In the genomic region with DNA sequence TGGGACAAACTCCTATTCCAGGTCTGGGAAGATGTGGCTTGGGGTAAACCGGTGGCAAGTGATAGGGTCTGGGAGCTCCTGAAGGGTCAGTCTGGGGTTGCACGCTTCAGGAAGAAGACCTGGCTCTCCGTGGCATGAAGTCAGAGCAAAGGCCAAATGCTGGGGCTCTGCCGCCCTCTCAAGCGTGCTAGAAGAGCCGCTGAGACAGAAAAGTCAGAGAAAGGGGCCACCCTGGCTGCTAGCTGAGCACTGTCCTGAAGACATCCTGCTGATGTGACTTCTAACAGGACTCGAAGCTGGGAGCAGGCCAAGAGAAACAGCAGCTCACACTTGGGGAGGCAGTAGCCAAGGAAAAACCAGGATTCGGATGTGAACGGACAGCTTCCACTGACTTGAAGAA, we compare ENCODE assay signal across 28 cellular contexts.
"Had no signal": no experiment of that assay in that cellular context is flagged by ENCODE, and none has a peak within 500 bp of the region (broad histone marks: within the 10 kb centered on the region; RNA-seq: fewer than 3 reads in every experiment).

No MANE protein-coding gene starts in this region.

- DNase-seq: caudate nucleus; cerebellar nuclear complex; colonic mucosa; dermis blood vessel endothelial cell; effector memory CD8-positive, alpha-beta T cell; erythroblast; foreskin fibroblast; gastrocnemius medialis; left colon; mesenchymal stem cell; mucosa of descending colon; naive B cell; stimulated activated CD4-positive, alpha-beta T cell treated with anti-CD3 and anti-CD28 coated beads, Interleukin-12 subunit alpha, Interleukin-12 subunit beta, amount 100 ng/mL, for 4 hours; stimulated activated CD4-positive, alpha-beta T cell treated with anti-CD3 and anti-CD28 coated beads, Interleukin-1b, Interleukin-23, amount 100 ng/mL, for 48 hours; stimulated activated CD4-positive, alpha-beta T cell treated with anti-CD3 and anti-CD28 coated beads, Interleukin-4, amount 100 ng/mL, for 1 hour; stimulated activated CD8-positive, alpha-beta memory T cell treated with anti-CD3 and anti-CD28 coated beads, Interleukin-4, amount 100 ng/mL, for 48 hours; stimulated activated naive CD4-positive, alpha-beta T cell; stimulated activated naive CD8-positive, alpha-beta T cell treated with anti-CD3 and anti-CD28 coated beads, Interleukin-15, amount 100 ng/mL, for 72 hours; trophoblast cell had no signal

- ATAC-seq: effector memory CD8-positive, alpha-beta T cell; gastrocnemius medialis; left colon; mucosa of descending colon; natural killer cell treated with Interleukin-12 subunit alpha and Interleukin-12 subunit beta and Interleukin-15 and Interleukin-18, amount 100 ng/mL, for 72 hours; sciatic nerve; stimulated activated naive CD8-positive, alpha-beta T cell treated with anti-CD3 and anti-CD28 coated beads, Interleukin-15, amount 100 ng/mL, for 72 hours had no signal

- H3K27ac Mint-ChIP-seq: effector memory CD8-positive, alpha-beta T cell; mesothelial cell of epicardium; naive B cell; natural killer cell treated with Interleukin-12 subunit alpha and Interleukin-12 subunit beta and Interleukin-15 and Interleukin-18, amount 100 ng/mL, for 72 hours; progenitor cell of endocrine pancreas; stimulated activated naive CD8-positive, alpha-beta T cell treated with anti-CD3 and anti-CD28 coated beads, Interleukin-15, amount 100 ng/mL, for 72 hours had no signal

- H3K4me3 ChIP-seq: colonic mucosa, gastrocnemius medialis, hepatocyte, lung, mucosa of descending colon, smooth muscle cell, suprapubic skin had no signal

- H3K36me3 Mint-ChIP-seq: mesothelial cell of epicardium; naive B cell; natural killer cell treated with Interleukin-12 subunit alpha and Interleukin-12 subunit beta and Interleukin-15 and Interleukin-18, amount 100 ng/mL, for 72 hours had no signal

- H3K9me3 Mint-ChIP-seq: mesothelial cell of epicardium; neural crest cell; stimulated activated naive CD8-positive, alpha-beta T cell treated with anti-CD3 and anti-CD28 coated beads, Interleukin-15, amount 100 ng/mL, for 72 hours had no signal
